In genomic region chr7:75611557-75612178, GRCh38 we compare ENCODE assay signal across 1 cellular context.
TF ChIP-seq lines count a peak whose summit lies in the region.

No MANE protein-coding gene starts in this region.

TF ChIP-seq in HepG2, 621 proteins besides CTCF, POLR2A, EP300 and RAD21 (continued from another document and continues in another):
- TF ChIP-seq GMEB1 (CRISPR knock-in tag; IDR thresholded peaks at IDR 0.05; ENCODE audit: borderline replicate concordance) (0 out of 2 replicates have a peak, but pooled peaks have one; percentile 16), ZNF362 (CRISPR knock-in tag; IDR thresholded peaks at IDR 0.05; ENCODE audit: borderline replicate concordance) (no peak), MAFK (conservative IDR thresholded peaks at IDR 0.05 in 1 of 2, IDR thresholded peaks at IDR 0.05 in 1 of 2; ENCODE audit: low read length in 2 of 2) (no peak), ZNF33A (CRISPR knock-in tag; IDR thresholded peaks at IDR 0.05; ENCODE audit: borderline replicate concordance) (no peak), MTA1 (CRISPR knock-in tag; IDR thresholded peaks at IDR 0.05; ENCODE audit: borderline replicate concordance) (peak; percentile 68; the same call in 1 of the 2 replicates), ZNF557 (CRISPR knock-in tag; IDR thresholded peaks at IDR 0.05) (no peak), CREB3 (CRISPR knock-in tag; IDR thresholded peaks at IDR 0.05) (no peak), ZNF652 (CRISPR knock-in tag; IDR thresholded peaks at IDR 0.05; ENCODE audit: borderline replicate concordance, low read depth) (0 out of 2 replicates have a peak, but pooled peaks have one; percentile 55), KAT8 (CRISPR knock-in tag; IDR thresholded peaks at IDR 0.05) (peak; percentile 90), KDM2A (CRISPR knock-in tag; IDR thresholded peaks at IDR 0.05; ENCODE audit: borderline replicate concordance, low read depth) (peak; percentile 36; the same call in 1 of the 2 replicates), FOXO1 (CRISPR knock-in tag; IDR thresholded peaks at IDR 0.05) (no peak), ZNF704 (CRISPR knock-in tag; IDR thresholded peaks at IDR 0.05; ENCODE audit: borderline replicate concordance) (no peak), YEATS2 (CRISPR knock-in tag; IDR thresholded peaks at IDR 0.05; ENCODE audit: borderline replicate concordance) (0 out of 2 replicates have a peak, but pooled peaks have one; percentile 80), ZNF230 (CRISPR knock-in tag; IDR thresholded peaks at IDR 0.05) (no peak), FOXA1 (IDR thresholded peaks at IDR 0.05) (no peak), FOXA1 (CRISPR knock-in tag; IDR thresholded peaks at IDR 0.05) (no peak), ZNF407 (CRISPR knock-in tag; IDR thresholded peaks at IDR 0.05; ENCODE audit: not compliant biosample characterization) (no peak), GMEB2 (CRISPR knock-in tag; IDR thresholded peaks at IDR 0.05; ENCODE audit: low read depth) (no peak), IKZF5 (CRISPR knock-in tag; IDR thresholded peaks at IDR 0.05) (peak; percentile 80; the same call in 1 of the 2 replicates), ZNF678 (CRISPR knock-in tag; IDR thresholded peaks at IDR 0.05) (no peak), CEBPG (CRISPR knock-in tag; IDR thresholded peaks at IDR 0.05) (0 out of 2 replicates have a peak, but pooled peaks have one; percentile 28), GPBP1L1 (CRISPR knock-in tag; IDR thresholded peaks at IDR 0.05) (no peak), ZSCAN21 (CRISPR knock-in tag; IDR thresholded peaks at IDR 0.05; ENCODE audit: borderline replicate concordance) (no peak), ZNF672 (CRISPR knock-in tag; IDR thresholded peaks at IDR 0.05) (no peak), ZNF124 (CRISPR knock-in tag; IDR thresholded peaks at IDR 0.05) (no peak), TBX3 (IDR thresholded peaks at IDR 0.05; ENCODE audit: borderline replicate concordance) (no peak), ZBTB37 (CRISPR knock-in tag; IDR thresholded peaks at IDR 0.05) (no peak), SKI (IDR thresholded peaks at IDR 0.05; ENCODE audit: partially characterized antibody) (no peak), GLI4 (CRISPR knock-in tag; IDR thresholded peaks at IDR 0.05; ENCODE audit: borderline replicate concordance) (no peak), CAMTA2 (CRISPR knock-in tag; IDR thresholded peaks at IDR 0.05; ENCODE audit: borderline replicate concordance) (0 out of 2 replicates have a peak, but pooled peaks have one; percentile 52), PHF5A (CRISPR knock-in tag; IDR thresholded peaks at IDR 0.05; ENCODE audit: low read depth, unreplicated experiment) (peak; percentile 52), ZNF292 (CRISPR knock-in tag; IDR thresholded peaks at IDR 0.05; ENCODE audit: borderline replicate concordance, low read depth) (peak; percentile 77; the same call in 1 of the 2 replicates), REL (CRISPR knock-in tag; conservative IDR thresholded peaks at IDR 0.05) (no peak), ZNF264 (CRISPR knock-in tag; IDR thresholded peaks at IDR 0.05) (no peak), E2F5 (CRISPR knock-in tag; conservative IDR thresholded peaks at IDR 0.05) (0 out of 2 replicates have a peak, but pooled peaks have one; percentile 57), ZBTB1 (CRISPR knock-in tag; IDR thresholded peaks at IDR 0.05; ENCODE audit: borderline replicate concordance) (no peak), IKZF4 (CRISPR knock-in tag; IDR thresholded peaks at IDR 0.05; ENCODE audit: borderline replicate concordance, low read depth, not compliant biosample characterization) (no peak), ASH2L (IDR thresholded peaks at IDR 0.05; ENCODE audit: insufficient read length, low read depth, low read length) (no peak), ZNF160 (CRISPR knock-in tag; IDR thresholded peaks at IDR 0.05) (no peak; the same call in 1 of the 2 replicates), NPAS2 (CRISPR knock-in tag; IDR thresholded peaks at IDR 0.05; ENCODE audit: borderline replicate concordance) (no peak), ZBTB3 (CRISPR knock-in tag; IDR thresholded peaks at IDR 0.05; ENCODE audit: borderline replicate concordance, low read depth) (no peak; the same call in 1 of the 2 replicates), ZNF136 (CRISPR knock-in tag; IDR thresholded peaks at IDR 0.05; ENCODE audit: low read depth) (0 out of 2 replicates have a peak, but pooled peaks have one; percentile 46), ETV5 (CRISPR knock-in tag; IDR thresholded peaks at IDR 0.05; ENCODE audit: borderline replicate concordance) (peak; percentile 82; the same call in 1 of the 2 replicates)
